12 cellular contexts compared by ENCODE assay signal in the genomic region with DNA sequence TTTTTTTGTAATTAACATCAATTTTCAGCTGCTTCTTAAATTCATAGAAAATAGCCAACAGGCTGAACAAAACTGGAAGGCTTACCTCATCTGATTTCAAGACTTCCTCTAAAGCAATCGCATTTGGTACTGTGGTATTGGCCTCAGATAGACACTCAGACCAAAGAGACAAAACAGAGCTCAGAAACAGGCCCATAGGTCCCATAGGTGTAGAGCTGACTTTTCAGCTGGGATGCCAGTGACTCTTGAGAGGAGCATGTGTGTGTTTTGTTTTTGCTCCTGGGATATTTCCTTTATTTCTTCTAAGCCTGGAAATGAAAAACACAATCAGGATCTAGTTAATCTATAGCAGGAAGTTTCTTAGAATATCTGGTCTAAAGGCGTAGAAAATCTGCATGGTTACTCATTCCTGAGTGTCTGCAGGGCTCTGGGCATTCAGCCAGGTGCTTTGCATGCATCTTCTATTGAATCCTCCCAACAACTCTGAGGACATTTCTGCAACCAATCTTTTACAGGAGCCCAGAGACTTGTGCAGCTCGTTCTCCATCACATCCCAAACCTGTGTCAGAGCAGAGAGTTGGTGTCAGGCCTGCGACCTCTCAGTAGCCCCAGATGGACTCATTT.
DNase-seq lines count a peak whose midpoint lies in the region; ATAC-seq and TF ChIP-seq lines count a peak whose summit lies in the region.
"Had no signal": no experiment of that assay in that cellular context is flagged by ENCODE, and none has a peak within 500 bp of the region (broad histone marks: within the 10 kb centered on the region; RNA-seq: fewer than 3 reads in every experiment).

No MANE protein-coding gene starts in this region.

- peak; percentile 38 for ATAC-seq in mucosa of descending colon

- intact Hi-C loops in mucosa of descending colon (cut with DNase I, micrococcal nuclease): no loop called here

- no peak overlapping the region for H3K4me3 ChIP-seq in mucosa of descending colon

- no peak for TF ChIP-seq CTCF in mucosa of descending colon (IDR thresholded peaks at IDR 0.05)

- H3K36me3 ChIP-seq in mucosa of descending colon (ENCODE audit: low read depth): no peaks in the 10 kb centered on the region

- no peaks in the 10 kb centered on the region for H3K9me3 ChIP-seq in mucosa of descending colon
- H3K9me3 ChIP-seq: SK-N-SH had no signal

- H3K4me1 ChIP-seq in mucosa of descending colon (ENCODE audit: low read depth): no peaks in the 10 kb centered on the region

- DNase-seq in Daoy (ENCODE audit: low read depth) (peak; percentile 32), M059J (ENCODE audit: low read depth) (peak; percentile 49), dermis blood vessel endothelial cell (peak; percentile 73), mucosa of descending colon (peak in 1 of 3 donors; percentile 24), HuH-7 (ENCODE audit: low spot score) (no peak), D341Med (ENCODE audit: low spot score) (no peak)
- DNase-seq in stimulated activated CD4-positive, alpha-beta T cell treated with anti-CD3 and anti-CD28 coated beads, Interleukin-12 subunit alpha, Interleukin-12 subunit beta, amount 100 ng/mL, for 4 hours: no peak
- no peak for DNase-seq in NK-92 treated with Interleukin-12 subunit alpha and Interleukin-12 subunit beta, amount 100 ng/mL, for 24 hours (lab: John Stamatoyannopoulos, UW)
- DNase-seq: kidney, NCI-H446 treated with DMSO at 0.1 percent for 48 hours, SK-N-SH, substantia nigra had no signal

Comparison
In these comparisons a context has a peak if more than half of its experiments do, and no peak if none do; other contexts are left out.
1. DNase-seq: peak in Daoy (single experiment), M059J (single experiment) and dermis blood vessel endothelial cell (single experiment); none in stimulated activated CD4-positive, alpha-beta T cell treated with anti-CD3 and anti-CD28 coated beads, Interleukin-12 subunit alpha, Interleukin-12 subunit beta, amount 100 ng/mL, for 4 hours (single experiment), NK-92 treated with Interleukin-12 subunit alpha and Interleukin-12 subunit beta, amount 100 ng/mL, for 24 hours (single experiment), HuH-7 (single experiment) and D341Med (single experiment).